Comparison of ENCODE assay signal across 8 cellular contexts in genomic region chr12:119178544-119179334, GRCh38. TPM values are rescaled to one million over a fixed set of nuclear protein-coding genes. Genes with fewer than 3 reads are reported as not detected.
DNase-seq lines count a peak whose midpoint lies in the region; ATAC-seq and TF ChIP-seq lines count a peak whose summit lies in the region.

Gene HSPB8, plus strand, starts transcription at chr12:119178931. Its CDS starts 382 bp downstream, at chr12:119179313.

- DNase-seq in WERI-Rb-1, result peak; percentile 95
- peak; percentile 97 to 98 for DNase-seq in cardiac muscle cell (ENCODE audit: low read depth in 1 of 2, low spot score in 1 of 2)
- DNase-seq in activated CD4-positive, alpha-beta T cell treated with anti-CD3 and anti-CD28 coated beads, Interleukin-2, amount 50 U/mL, for 4 hours, result no peak
- no peak for DNase-seq in activated gamma-delta T cell treated with Interleukin-2 at 50 U/mL for 16 hours
- DNase-seq in T-helper 1 cell, result no peak

- H3K27ac ChIP-seq in HEK293 (ENCODE audit: extremely low read depth, low read depth, low read length) (no peak within 1 kb of the TSS), WERI-Rb-1 (peak within 1 kb of the TSS; percentile 28), cardiac muscle cell (peak within 1 kb of the TSS; percentile 100), parathyroid adenoma (peak within 1 kb of the TSS; percentile 98)

- H3K27me3 ChIP-seq in WERI-Rb-1 (ENCODE audit: insufficient read depth, low read depth, severe bottlenecking) (no peaks in the 10 kb centered on the region), cardiac muscle cell (no peaks in the 10 kb centered on the region), parathyroid adenoma (ENCODE audit: control insufficient read depth, insufficient read depth, low read length) (no peaks in the 10 kb centered on the region)

- H3K9me3 ChIP-seq in HEK293 (ENCODE audit: control insufficient read depth, insufficient read depth, low read depth, low read length) (no peaks in the 10 kb centered on the region), WERI-Rb-1 (ENCODE audit: severe bottlenecking) (no peaks in the 10 kb centered on the region), cardiac muscle cell (ENCODE audit: low read depth) (no peaks in the 10 kb centered on the region), parathyroid adenoma (ENCODE audit: control insufficient read depth, low read length) (no peaks in the 10 kb centered on the region)

- CTCF ChIA-PET in HEK293 (lab: Yijun Ruan, JAX), result interaction anchor here (1.3 kb wide), 1 partner anchor 234 kb away, joined by 3 read pairs; no protein-coding TSS in a partner anchor

- POLR2A ChIA-PET in HEK293 (lab: Yijun Ruan, JAX), result interaction anchor here (0.6 to 1.9 kb wide), 4 partner anchors 10 to 63 kb away, joined by 3 to 5 read pairs (median 4); no protein-coding TSS in a partner anchor

- no peak for ATAC-seq in GM18517 (IDR thresholded peaks at IDR 0.05; ENCODE audit: unreplicated experiment)

- H3K4me3 ChIP-seq in HEK293 (ENCODE audit: low read depth, low read length) (peak within 1 kb of the TSS; percentile 31), WERI-Rb-1 (ENCODE audit: low read depth, low read length) (peak within 1 kb of the TSS; percentile 49), cardiac muscle cell (peak within 1 kb of the TSS; percentile 40), parathyroid adenoma (ENCODE audit: low read depth, low read length) (peak within 1 kb of the TSS; percentile 89)

- peaks cover 17% of the 10 kb centered on the region for H3K79me2 ChIP-seq in parathyroid adenoma

- no peaks in the 10 kb centered on the region for H3K36me3 ChIP-seq in HEK293 (ENCODE audit: control insufficient read depth in 2 of 2, insufficient read depth in 1 of 2, low read length in 2 of 2)
- no peaks in the 10 kb centered on the region for H3K36me3 ChIP-seq in WERI-Rb-1
- H3K36me3 ChIP-seq in cardiac muscle cell, result no peaks in the 10 kb centered on the region
- no peaks in the 10 kb centered on the region for H3K36me3 ChIP-seq in parathyroid adenoma (ENCODE audit: control insufficient read depth, insufficient read depth, low read length)

- H3K4me1 ChIP-seq in HEK293 (ENCODE audit: control insufficient read depth, insufficient read depth, low read length) (no peaks in the 10 kb centered on the region; the same call in 1 of the 2 replicates), cardiac muscle cell (ENCODE audit: low read depth) (peaks cover 36% of the 10 kb centered on the region), parathyroid adenoma (peaks cover 29% of the 10 kb centered on the region)

- peak within 1 kb of the TSS; percentile 80 for H2AFZ ChIP-seq in parathyroid adenoma

- TF ChIP-seq CTCF in HEK293 (tag by site-specific recombination; IDR thresholded peaks at IDR 0.05) (no peak), WERI-Rb-1 (IDR thresholded peaks at IDR 0.05; ENCODE audit: low read depth, low read length) (no peak), cardiac muscle cell (IDR thresholded peaks at IDR 0.05; ENCODE audit: low read depth, low read length) (no peak), parathyroid adenoma (IDR thresholded peaks at IDR 0.05) (no peak)

- H3K9ac ChIP-seq in parathyroid adenoma, result peak within 1 kb of the TSS; percentile 71

- peak within 1 kb of the TSS; percentile 82 for H3K4me2 ChIP-seq in parathyroid adenoma (ENCODE audit: low read length)

TF ChIP-seq in HEK293, 187 proteins besides CTCF, POLR2A, EP300 and RAD21:
- peak; percentile 50; the same call in 1 of the 2 replicates for TF ChIP-seq HIC1 (tag by site-specific recombination; IDR thresholded peaks at IDR 0.05)
- 0 out of 2 replicates have a peak, but pooled peaks have one; percentile 5 for TF ChIP-seq GLIS1 (tag by site-specific recombination; IDR thresholded peaks at IDR 0.05)
- peak; percentile 42 for TF ChIP-seq SP2 (tag by site-specific recombination; IDR thresholded peaks at IDR 0.05)
- TF ChIP-seq ZNF600 (tag by site-specific recombination; IDR thresholded peaks at IDR 0.05), result peak; percentile 57; the same call in 1 of the 2 replicates
- TF ChIP-seq GLIS2 (tag by site-specific recombination; IDR thresholded peaks at IDR 0.05), result 0 out of 2 replicates have a peak, but pooled peaks have one; percentile 28
- peak; percentile 51 for TF ChIP-seq PRDM1 (tag by site-specific recombination; IDR thresholded peaks at IDR 0.05)
- TF ChIP-seq ZNF555 (tag by site-specific recombination; conservative IDR thresholded peaks at IDR 0.05), result no peak
- TF ChIP-seq PATZ1 (tag by site-specific recombination; IDR thresholded peaks at IDR 0.05), result peak; percentile 39; the same call in 1 of the 2 replicates
- no peak for TF ChIP-seq ZNF214 (tag by site-specific recombination; IDR thresholded peaks at IDR 0.05; ENCODE audit: borderline replicate concordance)
- TF ChIP-seq ZNF341 (tag by site-specific recombination; IDR thresholded peaks at IDR 0.05; ENCODE audit: low read depth), result peak; percentile 29
- 0 out of 2 replicates have a peak, but pooled peaks have one; percentile 24 for TF ChIP-seq SP7 (tag by site-specific recombination; IDR thresholded peaks at IDR 0.05)
- peak; percentile 73 for TF ChIP-seq ZBTB48 (tag by site-specific recombination; IDR thresholded peaks at IDR 0.05)
- peak; percentile 64 for TF ChIP-seq ZNF398 (tag by site-specific recombination; IDR thresholded peaks at IDR 0.05)
- TF ChIP-seq ZBTB6 (tag by site-specific recombination; IDR thresholded peaks at IDR 0.05), result peak; percentile 44; the same call in 1 of the 2 replicates
- TF ChIP-seq ZNF223 (tag by site-specific recombination; IDR thresholded peaks at IDR 0.05), result no peak

RNA-seq across cellular contexts. Expression of gene HSPB8, which starts in this region (rescaled TPM):
- total RNA-seq in cardiac muscle cell, result 79.1 and 99.2 TPM in 2 replicates
- 93.5 and 119 TPM in 2 replicates for polyA plus RNA-seq in cardiac muscle cell

Comparison
In these comparisons a context has a peak if more than half of its experiments do, and no peak if none do; other contexts are left out.
1. H3K4me3 ChIP-seq: peak in every context shown above with its lines; median percentile 89 in parathyroid adenoma; 49 in WERI-Rb-1; 40 in cardiac muscle cell; 31 in HEK293.
2. DNase-seq: peak in WERI-Rb-1 (single experiment) and cardiac muscle cell (2 of 2); none in activated CD4-positive, alpha-beta T cell treated with anti-CD3 and anti-CD28 coated beads, Interleukin-2, amount 50 U/mL, for 4 hours (0 of 2), activated gamma-delta T cell treated with Interleukin-2 at 50 U/mL for 16 hours (single experiment) and T-helper 1 cell (0 of 5).